ENCODE assay signal across 20 cellular contexts in the genomic region with DNA sequence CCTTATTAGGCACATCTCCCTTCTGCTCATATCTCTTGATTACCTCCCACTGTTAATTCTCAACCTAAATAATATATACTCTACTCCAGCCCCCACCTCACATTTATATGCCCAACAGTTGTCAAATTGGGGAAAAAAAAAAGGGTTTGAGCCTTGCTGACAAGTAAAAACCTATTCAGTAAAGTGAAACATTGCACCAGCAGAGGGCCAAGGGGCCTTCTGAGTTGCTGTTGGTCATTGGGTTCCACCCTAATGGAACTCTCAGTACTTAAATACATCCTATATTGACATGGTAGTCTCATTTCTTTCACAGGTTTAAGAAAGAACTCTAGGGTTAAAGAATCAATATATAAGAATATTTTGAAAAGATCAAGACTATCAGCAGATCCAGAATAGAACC.
"Had no signal": no experiment of that assay in that cellular context is flagged by ENCODE, and none has a peak within 500 bp of the region (broad histone marks: within the 10 kb centered on the region; RNA-seq: fewer than 3 reads in every experiment).

No MANE protein-coding gene starts in this region.

- H3K27ac ChIP-seq: left ventricle myocardium inferior, spleen, thoracic aorta, upper lobe of left lung, WERI-Rb-1 had no signal

- H3K27ac Mint-ChIP-seq: activated naive CD4-positive, alpha-beta T cell treated with anti-CD3 and anti-CD28 coated beads, Interleukin-2, amount 50 U/mL, for 72 hours; activated T-cell treated with anti-CD3 and anti-CD28 coated beads, Interleukin-2, amount 50 U/mL, for 24 hours; activated T-helper 17 cell treated with anti-CD3 and anti-CD28 coated beads, Interleukin-2, amount 50 U/mL, for 72 hours; brain; mesothelial cell of epicardium; progenitor cell of endocrine pancreas had no signal

- ATAC-seq: activated naive CD4-positive, alpha-beta T cell treated with anti-CD3 and anti-CD28 coated beads, Interleukin-2, amount 50 U/mL, for 72 hours; activated T-helper 17 cell treated with anti-CD3 and anti-CD28 coated beads, Interleukin-2, amount 50 U/mL, for 72 hours; naive thymus-derived CD8-positive, alpha-beta T cell had no signal

- DNase-seq: activated CD4-positive, alpha-beta T cell treated with anti-CD3 and anti-CD28 coated beads for 1 hour; activated CD8-positive, alpha-beta memory T cell treated with anti-CD3 and anti-CD28 coated beads for 24 hours; activated CD8-positive, alpha-beta memory T cell treated with anti-CD3 and anti-CD28 coated beads, Interleukin-2, amount 50 U/mL, for 4 hours; activated T-cell treated with anti-CD3 and anti-CD28 coated beads, Interleukin-2, amount 50 U/mL, for 24 hours; aorta; effector CD4-positive, alpha-beta T cell; foreskin melanocyte; left ventricle myocardium inferior; naive thymus-derived CD8-positive, alpha-beta T cell; spleen; stimulated activated CD4-positive, alpha-beta T cell treated with anti-CD3 and anti-CD28 coated beads, Interleukin-4, amount 100 ng/mL, for 1 hour; stimulated activated naive CD4-positive, alpha-beta T cell treated with Interleukin-2 at 50 U/mL for 16 hours; upper lobe of left lung; WERI-Rb-1 had no signal

- H3K27me3 ChIP-seq: spleen, upper lobe of left lung had no signal

- H3K4me3 ChIP-seq: left ventricle myocardium inferior, spleen, thoracic aorta, upper lobe of left lung had no signal

- H3K9me3 Mint-ChIP-seq: activated T-helper 17 cell treated with anti-CD3 and anti-CD28 coated beads, Interleukin-2, amount 50 U/mL, for 72 hours had no signal

- H3K36me3 ChIP-seq: left ventricle myocardium inferior, spleen, thoracic aorta, upper lobe of left lung, WERI-Rb-1 had no signal

- H3K27me3 Mint-ChIP-seq: brain, progenitor cell of endocrine pancreas had no signal

- H3K36me3 Mint-ChIP-seq: activated naive CD4-positive, alpha-beta T cell treated with anti-CD3 and anti-CD28 coated beads, Interleukin-2, amount 50 U/mL, for 72 hours; brain; mesothelial cell of epicardium; naive thymus-derived CD8-positive, alpha-beta T cell had no signal

- H3K4me1 Mint-ChIP-seq: activated T-helper 17 cell treated with anti-CD3 and anti-CD28 coated beads, Interleukin-2, amount 50 U/mL, for 72 hours; brain; mesothelial cell of epicardium; naive thymus-derived CD8-positive, alpha-beta T cell had no signal

- H3K4me3 Mint-ChIP-seq: activated T-cell treated with anti-CD3 and anti-CD28 coated beads, Interleukin-2, amount 50 U/mL, for 24 hours; activated T-helper 17 cell treated with anti-CD3 and anti-CD28 coated beads, Interleukin-2, amount 50 U/mL, for 72 hours; brain; mesothelial cell of epicardium; naive thymus-derived CD8-positive, alpha-beta T cell had no signal

- H3K4me1 ChIP-seq: left ventricle myocardium inferior, spleen, upper lobe of left lung had no signal
